In genomic region chr7:112753298-112753697, GRCh38 we compare ENCODE assay signal across 3 cellular contexts.
TF ChIP-seq lines count a peak whose summit lies in the region.

No MANE protein-coding gene starts in this region.

TF ChIP-seq in IMR-90, 13 proteins besides CTCF, POLR2A, EP300 and RAD21:
- TF ChIP-seq MAFK (IDR thresholded peaks at IDR 0.05; ENCODE audit: low read depth, low read length): peak; percentile 94
- no peak for TF ChIP-seq FOS (IDR thresholded peaks at IDR 0.05; ENCODE audit: low read depth, low read length)
- no peak for TF ChIP-seq ELK1 (IDR thresholded peaks at IDR 0.05; ENCODE audit: borderline replicate concordance, low read depth, low read length)

TF ChIP-seq in H1, 55 proteins besides CTCF, POLR2A, EP300 and RAD21:
- TF ChIP-seq HDAC6 (IDR thresholded peaks at IDR 0.05; ENCODE audit: low read depth, low read length) (no peak), MAFK (IDR thresholded peaks at IDR 0.05; ENCODE audit: low read depth, low read length) (peak; percentile 71), SUZ12 (IDR thresholded peaks at IDR 0.05; ENCODE audit: low read length) (no peak), GTF2F1 (IDR thresholded peaks at IDR 0.05; ENCODE audit: borderline replicate concordance, low read depth, low read length) (no peak)
TF ChIP-seq in H1: peak in this region for 1.

TF ChIP-seq in SK-N-SH, 30 proteins besides CTCF, POLR2A, EP300 and RAD21:
- TF ChIP-seq MXI1 (IDR thresholded peaks at IDR 0.05; ENCODE audit: low read depth, low read length) (no peak), TCF12 (IDR thresholded peaks at IDR 0.05) (no peak), FOXJ3 (CRISPR knock-in tag; IDR thresholded peaks at IDR 0.05) (no peak), GATA2 (CRISPR knock-in tag; IDR thresholded peaks at IDR 0.05) (no peak), SMC3 (IDR thresholded peaks at IDR 0.05; ENCODE audit: low read depth, low read length) (no peak), RCOR1 (IDR thresholded peaks at IDR 0.05; ENCODE audit: low read length) (no peak), USF1 (IDR thresholded peaks at IDR 0.05; ENCODE audit: borderline replicate concordance, low read depth) (no peak), MAX (IDR thresholded peaks at IDR 0.05; ENCODE audit: low read depth) (no peak), RXRA (IDR thresholded peaks at IDR 0.05; ENCODE audit: borderline replicate concordance, low read depth) (no peak), PBX3 (IDR thresholded peaks at IDR 0.05) (no peak), TAF1 (IDR thresholded peaks at IDR 0.05; ENCODE audit: borderline replicate concordance, low read depth, low read length) (no peak), NFIC (IDR thresholded peaks at IDR 0.05; ENCODE audit: borderline replicate concordance) (no peak), REST (IDR thresholded peaks at IDR 0.05; ENCODE audit: low read depth, low read length) (no peak), ZBTB33 (IDR thresholded peaks at IDR 0.05; ENCODE audit: borderline replicate concordance, low read depth) (no peak), CHD2 (IDR thresholded peaks at IDR 0.05; ENCODE audit: low read length, partially characterized antibody) (no peak), USF2 (IDR thresholded peaks at IDR 0.05; ENCODE audit: borderline replicate concordance, low read depth, low read length) (no peak), MEF2A (IDR thresholded peaks at IDR 0.05; ENCODE audit: borderline replicate concordance, low read depth) (no peak), GABPA (IDR thresholded peaks at IDR 0.05; ENCODE audit: low read depth) (no peak)
